Comparison of ENCODE assay signal across 2 cellular contexts in the genomic region with DNA sequence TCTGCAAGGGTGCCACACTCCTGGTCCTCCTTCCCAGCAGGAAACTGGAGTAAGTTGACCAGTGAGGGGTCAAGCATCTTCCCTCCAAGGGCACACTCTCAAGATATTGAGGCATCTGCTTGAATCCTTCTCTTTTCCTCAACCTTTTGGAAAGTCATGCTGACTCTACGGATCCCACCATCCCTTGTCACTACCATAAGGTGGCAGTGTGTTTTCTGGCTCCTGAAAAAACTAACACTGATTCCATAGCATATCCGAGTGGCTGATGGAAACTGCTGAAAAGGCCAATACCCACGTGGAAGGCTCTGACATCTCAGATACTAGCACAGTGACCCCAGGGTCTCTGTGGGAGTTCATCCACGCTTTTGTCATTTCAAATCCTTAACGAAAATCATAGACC.
TF ChIP-seq lines count a peak whose summit lies in the region.

No MANE protein-coding gene starts in this region.

TF ChIP-seq in HepG2, 621 proteins besides CTCF, POLR2A, EP300 and RAD21:
- TF ChIP-seq ZMAT3 (CRISPR knock-in tag; conservative IDR thresholded peaks at IDR 0.05): no peak
- no peak for TF ChIP-seq ZNF292 (CRISPR knock-in tag; IDR thresholded peaks at IDR 0.05; ENCODE audit: borderline replicate concordance, low read depth)

TF ChIP-seq in GM12891, 5 proteins besides CTCF, POLR2A, EP300 and RAD21:
- TF ChIP-seq POU2F2 (IDR thresholded peaks at IDR 0.05; ENCODE audit: low read depth, low read length): no peak
- TF ChIP-seq SPI1 (IDR thresholded peaks at IDR 0.05; ENCODE audit: low read depth, low read length): no peak
- no peak for TF ChIP-seq TAF1 (IDR thresholded peaks at IDR 0.05; ENCODE audit: low read depth, low read length)
- TF ChIP-seq PAX5 (IDR thresholded peaks at IDR 0.05; ENCODE audit: insufficient read depth, low read length, severe bottlenecking): no peak
